ENCODE assay signal across 8 cellular contexts in the genomic region with DNA sequence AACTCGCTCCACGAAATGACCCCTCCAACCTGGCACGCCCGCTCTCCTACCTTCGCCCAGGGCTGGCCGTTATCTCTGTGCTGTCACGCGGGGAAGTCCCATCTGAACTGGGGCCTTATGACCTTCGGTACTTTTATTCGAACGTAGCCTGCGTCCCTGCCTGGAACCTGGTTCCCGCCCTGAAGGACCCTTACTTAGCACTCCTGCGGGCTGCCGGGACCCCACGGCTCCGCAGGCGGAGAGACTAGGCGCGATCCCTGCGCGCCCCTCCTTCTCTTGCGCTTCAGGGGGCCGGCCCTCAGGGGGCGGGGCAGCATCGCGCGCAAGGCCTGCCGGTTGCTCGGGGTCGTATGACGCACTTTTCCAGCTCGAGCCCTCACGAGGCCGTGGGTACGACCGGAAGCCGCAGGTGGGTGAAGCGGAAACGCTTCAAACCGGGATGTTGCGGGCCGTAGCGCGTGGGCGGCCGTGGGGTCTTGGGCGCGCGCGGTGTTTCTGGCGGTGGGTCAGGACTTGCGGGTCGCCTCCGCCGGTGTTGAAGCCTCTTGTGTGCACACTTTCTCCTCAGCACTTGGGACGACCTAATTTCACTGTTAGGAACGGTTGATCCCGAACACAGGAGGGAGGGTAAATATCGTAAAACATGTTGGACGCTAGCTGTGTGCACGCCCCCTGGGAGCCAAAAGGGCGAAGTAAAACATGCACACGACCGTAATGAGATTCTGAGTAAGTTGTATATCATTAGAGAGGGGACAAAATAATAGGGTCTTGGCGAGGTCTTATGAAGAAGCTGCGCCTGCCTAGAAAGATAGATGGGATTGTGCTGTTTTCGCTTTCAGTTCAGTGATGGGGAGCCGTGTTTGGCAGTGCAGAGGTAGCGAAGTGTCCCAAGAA. TPM values are rescaled to one million over a fixed set of nuclear protein-coding genes. Genes with fewer than 3 reads are reported as not detected.
DNase-seq lines count a peak whose midpoint lies in the region; ATAC-seq, FAIRE-seq and TF ChIP-seq lines count a peak whose summit lies in the region.

A gene (plus strand): TSS at position 325 of the 894 bp plus-strand sequence. CDS start 6,991 bp downstream, outside the sequence.
A gene with protein sequence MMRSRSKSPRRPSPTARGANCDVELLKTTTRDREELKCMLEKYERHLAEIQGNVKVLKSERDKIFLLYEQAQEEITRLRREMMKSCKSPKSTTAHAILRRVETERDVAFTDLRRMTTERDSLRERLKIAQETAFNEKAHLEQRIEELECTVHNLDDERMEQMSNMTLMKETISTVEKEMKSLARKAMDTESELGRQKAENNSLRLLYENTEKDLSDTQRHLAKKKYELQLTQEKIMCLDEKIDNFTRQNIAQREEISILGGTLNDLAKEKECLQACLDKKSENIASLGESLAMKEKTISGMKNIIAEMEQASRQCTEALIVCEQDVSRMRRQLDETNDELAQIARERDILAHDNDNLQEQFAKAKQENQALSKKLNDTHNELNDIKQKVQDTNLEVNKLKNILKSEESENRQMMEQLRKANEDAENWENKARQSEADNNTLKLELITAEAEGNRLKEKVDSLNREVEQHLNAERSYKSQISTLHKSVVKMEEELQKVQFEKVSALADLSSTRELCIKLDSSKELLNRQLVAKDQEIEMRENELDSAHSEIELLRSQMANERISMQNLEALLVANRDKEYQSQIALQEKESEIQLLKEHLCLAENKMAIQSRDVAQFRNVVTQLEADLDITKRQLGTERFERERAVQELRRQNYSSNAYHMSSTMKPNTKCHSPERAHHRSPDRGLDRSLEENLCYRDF (minus strand): TSS at position 300 of the 894 bp plus-strand sequence. CDS start 45,503 bp downstream, outside the sequence.

- peak within 1 kb of the TSS; percentile 98 for H3K4me3 ChIP-seq in endodermal cell (ENCODE audit: low read length)
- peak within 1 kb of the TSS; percentile 67 for H3K4me3 ChIP-seq in mesodermal cell (ENCODE audit: extremely low read depth, insufficient read depth, low read length, poor library complexity, severe bottlenecking)

- H3K27ac ChIP-seq in endodermal cell (ENCODE audit: low read depth, low read length) (peak within 1 kb of the TSS; percentile 52), mesodermal cell (ENCODE audit: low read depth, low read length, severe bottlenecking) (peak within 1 kb of the TSS; percentile 48)

- H3K9ac ChIP-seq in endodermal cell (ENCODE audit: extremely low read depth, low read length, poor library complexity, severe bottlenecking), result peak within 1 kb of the TSS; percentile 80

- H3K9me3 Mint-ChIP-seq in Calu3 (ENCODE audit: low read depth, unreplicated experiment) (no peaks in the 10 kb centered on the region), endodermal cell (no peaks in the 10 kb centered on the region)

- no peaks in the 10 kb centered on the region for H3K27me3 ChIP-seq in endodermal cell (ENCODE audit: control insufficient read depth, insufficient read depth, low read length, poor library complexity, severe bottlenecking)

- CTCF ChIA-PET in Calu3 (lab: Charles Lee), result interaction anchor here (0.6 to 1.3 kb wide), 3 partner anchors 12 to 243 kb away, joined by 3 to 5 read pairs (median 3); a partner anchor contains a TSS

- FAIRE-seq in HTR-8/SVneo (lab: Jason Lieb, UNC), result peak; percentile 98

- H3K4me1 ChIP-seq in endodermal cell (ENCODE audit: control insufficient read depth, insufficient read depth, low read length) (peaks cover 7% of the 10 kb centered on the region), mesodermal cell (ENCODE audit: control insufficient read depth, insufficient read depth, low read length, poor library complexity, severe bottlenecking) (peaks cover 5% of the 10 kb centered on the region)

- ATAC-seq in GM21381 (IDR thresholded peaks at IDR 0.05; ENCODE audit: unreplicated experiment), result peak; percentile 97

- H3K27ac Mint-ChIP-seq in Calu3 (ENCODE audit: unreplicated experiment) (peak within 1 kb of the TSS; percentile 92), endodermal cell (peak within 1 kb of the TSS; percentile 82)

- H3K4me1 Mint-ChIP-seq in Calu3 (ENCODE audit: low read depth, unreplicated experiment) (peaks cover 7% of the 10 kb centered on the region), endodermal cell (peaks cover 13% of the 10 kb centered on the region)

- WGBS in endodermal cell (ENCODE audit: insufficient coverage in 1 of 2, insufficient read length in 1 of 2), 2 experiments, result 0 to 1% methylated on average over 42 to 70 of the region's 70 CpGs
- WGBS in mesodermal cell (ENCODE audit: insufficient coverage in 2 of 2), 2 experiments, result 0 to 1% methylated on average over 57 of the region's 70 CpGs

- no peak for TF ChIP-seq CTCF in Calu3 (IDR thresholded peaks at IDR 0.05; ENCODE audit: unreplicated experiment)
- peak; percentile 42 for TF ChIP-seq CTCF in endodermal cell (conservative IDR thresholded peaks at IDR 0.05)

- H3K4me3 Mint-ChIP-seq in Calu3 (ENCODE audit: low read depth, unreplicated experiment) (no peak within 1 kb of the TSS), endodermal cell (peak within 1 kb of the TSS; percentile 77)

- DNase-seq in Calu3, result peak; percentile 92
- DNase-seq in HTR-8/SVneo (ENCODE audit: insufficient read length, low spot score), result peak; percentile 98
- DNase-seq in NOMO-1 treated with DMSO at 0.1 percent for 48 hours (lab: John Stamatoyannopoulos, UW; ENCODE audit: unreplicated experiment), result peak; percentile 83
- DNase-seq in activated CD8-positive, alpha-beta memory T cell treated with anti-CD3 and anti-CD28 coated beads, Interleukin-2, amount 50 U/mL, for 24 hours (ENCODE audit: extremely low read depth), result peak; percentile 85
- peak; percentile 92 for DNase-seq in endodermal cell
- DNase-seq in stimulated activated CD8-positive, alpha-beta memory T cell treated with anti-CD3 and anti-CD28 coated beads, Interleukin-15, amount 100 ng/mL, for 4 hours (ENCODE audit: low read depth in 2 of 2), result peak; percentile 88 to 89

- intact Hi-C loops in Calu3 (cut with micrococcal nuclease; ENCODE audit: unreplicated experiment), result no loop called here

- H3K36me3 Mint-ChIP-seq in Calu3 (ENCODE audit: insufficient read depth, unreplicated experiment) (peaks cover 22% of the 10 kb centered on the region), endodermal cell (ENCODE audit: low read depth) (peaks cover 18% of the 10 kb centered on the region)

- no peaks in the 10 kb centered on the region for H3K9me3 ChIP-seq in endodermal cell (ENCODE audit: control insufficient read depth, low read length)
- no peaks in the 10 kb centered on the region for H3K9me3 ChIP-seq in mesodermal cell (ENCODE audit: control insufficient read depth, low read length)

- TSS peak; percentile 53 for BruUV-seq in Calu3 (replicated peaks; lab: Mats Ljungman, UMichigan)

- peaks cover 10% of the 10 kb centered on the region for H3K36me3 ChIP-seq in endodermal cell (ENCODE audit: control insufficient read depth, insufficient read depth, low read length)
- peaks cover 14% of the 10 kb centered on the region for H3K36me3 ChIP-seq in mesodermal cell (ENCODE audit: control insufficient read depth, insufficient read depth, low read length)

- no peaks in the 10 kb centered on the region for H3K27me3 Mint-ChIP-seq in Calu3 (ENCODE audit: unreplicated experiment)
- no peaks in the 10 kb centered on the region for H3K27me3 Mint-ChIP-seq in endodermal cell (ENCODE audit: insufficient read depth)

RNA-seq across cellular contexts. Expression of the first gene that starts in this region (rescaled TPM):
- total RNA-seq in Calu3 (2022), result 10.4 and 14.1 TPM in 2 replicates
- total RNA-seq in endodermal cell, result 10 to 100 TPM in 1 of 2 donors, 1 to 10 TPM in 1; 8.0 to 12.2 TPM
- 11.6 TPM for polyA plus RNA-seq in endodermal cell (2013, experiment 1 of 2)
- 7.5 TPM for polyA plus RNA-seq in endodermal cell (2013, experiment 2 of 2)
- polyA plus RNA-seq in mesodermal cell (2013, experiment 1 of 2), result 7.1 TPM
- 6.6 TPM for polyA plus RNA-seq in mesodermal cell (2013, experiment 2 of 2)

RNA-seq across cellular contexts. Expression of the second gene that starts in this region (rescaled TPM):
- total RNA-seq in Calu3 (2022) (14.2 and 16.1 TPM in 2 replicates), endodermal cell (10 to 100 TPM in 1 of 2 donors, 1 to 10 TPM in 1; 7.8 to 12.4 TPM)
- 4.5 TPM for polyA plus RNA-seq in endodermal cell (2013, experiment 1 of 2)
- 3.3 TPM for polyA plus RNA-seq in endodermal cell (2013, experiment 2 of 2)
- polyA plus RNA-seq in mesodermal cell (2013, experiment 1 of 2), result 1.7 TPM
- polyA plus RNA-seq in mesodermal cell (2013, experiment 2 of 2), result 1.9 TPM

Comparison
In these comparisons a context has a peak if more than half of its experiments do, and no peak if none do; other contexts are left out.
1. Peak in every context shown above with its lines: DNase-seq, ATAC-seq, H3K4me3 ChIP-seq and H3K27ac ChIP-seq.